ENCODE assay signal across 27 cellular contexts in the genomic region with DNA sequence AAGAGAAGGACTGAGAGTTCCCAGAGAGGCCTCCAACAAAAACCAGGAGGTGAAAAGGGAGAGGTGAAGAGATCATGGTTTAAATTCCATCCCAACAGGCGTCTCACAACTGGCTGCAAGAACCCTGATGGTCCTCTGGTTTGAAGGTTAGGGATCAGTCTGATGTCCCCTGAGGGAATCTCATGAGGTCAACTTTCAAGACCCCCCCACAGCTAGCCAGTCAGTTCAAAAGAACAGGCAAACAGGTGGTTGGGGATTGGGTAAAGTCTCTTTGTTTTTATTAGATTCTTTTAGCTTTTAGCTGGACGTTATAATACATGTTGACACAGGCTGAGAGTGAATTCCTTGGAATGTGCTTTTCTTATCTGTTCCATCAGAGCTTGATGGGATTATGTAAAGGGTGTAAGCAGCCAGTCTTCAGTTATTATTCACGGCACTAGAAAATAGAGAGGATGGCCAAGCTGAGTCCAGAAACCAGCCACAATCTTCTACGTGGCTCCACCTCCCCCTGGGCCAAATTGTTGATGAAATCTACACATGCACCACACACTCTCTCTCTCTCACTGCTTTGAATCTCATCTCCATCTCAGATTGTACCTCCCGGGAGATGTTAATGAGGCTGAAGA. TPM values are rescaled to one million over a fixed set of nuclear protein-coding genes. Genes with fewer than 3 reads are reported as not detected.
DNase-seq lines count a peak whose midpoint lies in the region; ATAC-seq and TF ChIP-seq lines count a peak whose summit lies in the region.
"Had no signal": no experiment of that assay in that cellular context is flagged by ENCODE, and none has a peak within 500 bp of the region (broad histone marks: within the 10 kb centered on the region; RNA-seq: fewer than 3 reads in every experiment).

No MANE protein-coding gene starts in this region.

- no peaks in the 10 kb centered on the region for H4K20me1 ChIP-seq in neural progenitor cell (ENCODE audit: low read depth)

- H3K9me3 ChIP-seq in A673 (ENCODE audit: low read depth, low read length, poor library complexity, severe bottlenecking), result no peaks in the 10 kb centered on the region
- no peaks in the 10 kb centered on the region for H3K9me3 ChIP-seq in neural progenitor cell (ENCODE audit: low read depth)
- H3K9me3 ChIP-seq: neutrophil, thoracic aorta had no signal

- H3K79me2 ChIP-seq in neural progenitor cell (ENCODE audit: low read depth), result no peaks in the 10 kb centered on the region

- TF ChIP-seq CTCF in A673 (conservative IDR thresholded peaks at IDR 0.05; ENCODE audit: low read depth, low read length) (no peak), neural progenitor cell (IDR thresholded peaks at IDR 0.05) (no peak)

- no peaks in the 10 kb centered on the region for H3K4me1 ChIP-seq in A673 (ENCODE audit: insufficient read depth, low read length, poor library complexity, severe bottlenecking)
- H3K4me1 ChIP-seq in neural progenitor cell, result peaks cover 9% of the 10 kb centered on the region

- CTCF ChIA-PET in A673 (lab: Charles Lee), result no interaction called here

- H3K36me3 ChIP-seq in A673 (ENCODE audit: insufficient read depth, low read length, poor library complexity, severe bottlenecking) (no peaks in the 10 kb centered on the region), neural progenitor cell (no peaks in the 10 kb centered on the region)
- H3K36me3 ChIP-seq: neutrophil, thoracic aorta had no signal

- H3K9ac ChIP-seq in neural progenitor cell, result no peak overlapping the region

- H3K9me3 Mint-ChIP-seq in neural progenitor cell, result peaks cover 3% of the 10 kb centered on the region
- no peaks in the 10 kb centered on the region for H3K9me3 Mint-ChIP-seq in stimulated activated naive B cell treated with anti-CD40 and anti-IgM and Interleukin-4, amounts not matched to agents 10 μg/mL and 1 μg/mL and 100 μg/mL, for 72 hours
- H3K9me3 Mint-ChIP-seq: CD8-positive, alpha-beta T cell; stimulated activated naive CD8-positive, alpha-beta T cell treated with anti-CD3 and anti-CD28 coated beads, Interleukin-15, Interleukin-2, amounts not matched to agents 100 ng/mL and 50 ng/mL, for 24 hours had no signal

- no peak overlapping the region for H3K4me3 Mint-ChIP-seq in neural progenitor cell
- H3K4me3 Mint-ChIP-seq in stimulated activated naive B cell treated with anti-CD40 and anti-IgM and Interleukin-4, amounts not matched to agents 10 μg/mL and 1 μg/mL and 100 μg/mL, for 72 hours, result no peak overlapping the region
- H3K4me3 Mint-ChIP-seq: activated CD4-positive, alpha-beta T cell treated with anti-CD3 and anti-CD28 coated beads for 36 hours; B cell; brain; CD8-positive, alpha-beta T cell; stimulated activated naive CD8-positive, alpha-beta T cell treated with anti-CD3 and anti-CD28 coated beads, Interleukin-15, Interleukin-2, amounts not matched to agents 100 ng/mL and 50 ng/mL, for 24 hours; T-helper 17 cell had no signal

- BruUV-seq in A673 (replicated peaks; lab: Mats Ljungman, UMichigan), result no TSS peak

- peaks cover 2% of the 10 kb centered on the region for H3K27me3 Mint-ChIP-seq in neural progenitor cell (ENCODE audit: insufficient read depth, low read depth)
- peaks cover 18 to 35% of the 10 kb centered on the region in 2 donors for H3K27me3 Mint-ChIP-seq in stimulated activated naive B cell treated with anti-CD40 and anti-IgM and Interleukin-4, amounts not matched to agents 10 μg/mL and 1 μg/mL and 100 μg/mL, for 72 hours
- H3K27me3 Mint-ChIP-seq: progenitor cell of endocrine pancreas; stimulated activated naive CD8-positive, alpha-beta T cell treated with anti-CD3 and anti-CD28 coated beads, Interleukin-15, Interleukin-2, amounts not matched to agents 100 ng/mL and 50 ng/mL, for 24 hours had no signal

- no peak for ATAC-seq in GM18498 (IDR thresholded peaks at IDR 0.05; ENCODE audit: unreplicated experiment)
- ATAC-seq in stimulated activated naive B cell treated with anti-CD40 and anti-IgM and Interleukin-4, amounts not matched to agents 10 μg/mL and 1 μg/mL and 100 μg/mL, for 72 hours (replicated peaks), result no peak
- ATAC-seq: activated CD4-positive, alpha-beta T cell treated with anti-CD3 and anti-CD28 coated beads for 36 hours; CD8-positive, alpha-beta T cell; T-helper 17 cell had no signal

- H3K4me3 ChIP-seq in A673 (ENCODE audit: low read depth, low read length, poor library complexity, severe bottlenecking) (no peak overlapping the region), neural progenitor cell (no peak overlapping the region)
- H3K4me3 ChIP-seq: SK-N-MC, thoracic aorta had no signal

- H3K27ac Mint-ChIP-seq in neural progenitor cell, result peak overlapping the region; percentile 29
- no peak overlapping the region for H3K27ac Mint-ChIP-seq in stimulated activated naive B cell treated with anti-CD40 and anti-IgM and Interleukin-4, amounts not matched to agents 10 μg/mL and 1 μg/mL and 100 μg/mL, for 72 hours
- H3K27ac Mint-ChIP-seq: activated CD4-positive, alpha-beta T cell treated with anti-CD3 and anti-CD28 coated beads for 36 hours; B cell; brain; CD8-positive, alpha-beta T cell; progenitor cell of endocrine pancreas; stimulated activated naive CD8-positive, alpha-beta T cell treated with anti-CD3 and anti-CD28 coated beads, Interleukin-15, Interleukin-2, amounts not matched to agents 100 ng/mL and 50 ng/mL, for 24 hours; T-helper 17 cell had no signal

- no peak overlapping the region for H3K4me2 ChIP-seq in neural progenitor cell

- intact Hi-C loops in A673 (cut with micrococcal nuclease; ENCODE audit: unreplicated experiment), result no loop called here

- POLR2A ChIA-PET in A673 (lab: Charles Lee; ENCODE audit: low non-redundant PET), result no interaction called here

- peak; percentile 3 for DNase-seq in A673 (ENCODE audit: low spot score)
- peak; percentile 22 for DNase-seq in NCI-H526 treated with DMSO at 0.1 percent for 48 hours (lab: John Stamatoyannopoulos, UW)
- DNase-seq in epithelial cell of prostate (ENCODE audit: low read depth, low spot score), result peak; percentile 37
- no peak for DNase-seq in neural progenitor cell (ENCODE audit: low spot score)
- no peak for DNase-seq in NCI-H2227 (lab: John Stamatoyannopoulos, UW; ENCODE audit: unreplicated experiment)
- no peak for DNase-seq in stimulated activated naive B cell treated with anti-CD40 and anti-IgM and Interleukin-4, amounts not matched to agents 10 μg/mL and 1 μg/mL and 100 μg/mL, for 72 hours
- DNase-seq in stimulated activated CD4-positive, alpha-beta T cell treated with anti-CD3 and anti-CD28 coated beads, Interleukin-1b, Interleukin-23, amount 100 ng/mL, for 48 hours, result no peak
- DNase-seq: activated CD4-positive, alpha-beta T cell treated with anti-CD3 and anti-CD28 coated beads for 36 hours; activated effector memory CD4-positive, alpha-beta T cell treated with anti-CD3 and anti-CD28 coated beads, Interleukin-2, amount 50 U/mL, for 16 hours; activated T-cell treated with anti-CD3 and anti-CD28 coated beads, Interleukin-2, amount 50 U/mL, for 1 hour; CD8-positive, alpha-beta T cell; head of caudate nucleus; NCI-H1105; NCI-H187 treated with DMSO at 0.1 percent for 48 hours; NCI-H226; T-helper 17 cell had no signal

- no peaks in the 10 kb centered on the region for H3K27me3 ChIP-seq in A673 (replicated peaks; ENCODE audit: insufficient read depth, low read depth, low read length, poor library complexity)
- no peaks in the 10 kb centered on the region for H3K27me3 ChIP-seq in neural progenitor cell

- no peak overlapping the region for H2AFZ ChIP-seq in neural progenitor cell (replicated peaks)

- H3K4me1 Mint-ChIP-seq in neural progenitor cell, result peaks cover 26% of the 10 kb centered on the region
- peaks cover 0 to 1% of the 10 kb centered on the region in 2 donors for H3K4me1 Mint-ChIP-seq in stimulated activated naive B cell treated with anti-CD40 and anti-IgM and Interleukin-4, amounts not matched to agents 10 μg/mL and 1 μg/mL and 100 μg/mL, for 72 hours
- H3K4me1 Mint-ChIP-seq: activated CD4-positive, alpha-beta T cell treated with anti-CD3 and anti-CD28 coated beads for 36 hours; B cell; T-helper 17 cell had no signal

- H3K27ac ChIP-seq in A673 (ENCODE audit: low read depth, low read length, poor library complexity, severe bottlenecking), result no peak overlapping the region
- H3K27ac ChIP-seq in epithelial cell of prostate, result no peak overlapping the region
- H3K27ac ChIP-seq in neural progenitor cell, result no peak overlapping the region
- H3K27ac ChIP-seq: neutrophil, SK-N-MC, thoracic aorta had no signal

- H3F3A ChIP-seq in neural progenitor cell (ENCODE audit: low read depth), result no peaks in the 10 kb centered on the region

- no peaks in the 10 kb centered on the region for H3K36me3 Mint-ChIP-seq in neural progenitor cell
- H3K36me3 Mint-ChIP-seq in stimulated activated naive B cell treated with anti-CD40 and anti-IgM and Interleukin-4, amounts not matched to agents 10 μg/mL and 1 μg/mL and 100 μg/mL, for 72 hours, result no peaks in the 10 kb centered on the region
- H3K36me3 Mint-ChIP-seq: brain; CD8-positive, alpha-beta T cell had no signal

RNA-seq across cellular contexts. Expression of gene ENPP6, which starts 20.8 kb away (rescaled TPM):
- total RNA-seq in A673 (2021), result not detected in 2 replicates
- total RNA-seq in neural progenitor cell (ENCODE audit: low replicate concordance), result not detected in 2 replicates
- total RNA-seq: B cell; CD8-positive, alpha-beta T cell; chondrocyte; lung microvascular endothelial cell; M059J; progenitor cell of endocrine pancreas; T-helper 17 cell had no signal

Comparison
In these comparisons a context has a peak if more than half of its experiments do, and no peak if none do; other contexts are left out.
1. DNase-seq: peak in A673 (single experiment), NCI-H526 treated with DMSO at 0.1 percent for 48 hours (single experiment) and epithelial cell of prostate (single experiment); none in neural progenitor cell (single experiment), NCI-H2227 (single experiment), stimulated activated naive B cell treated with anti-CD40 and anti-IgM and Interleukin-4, amounts not matched to agents 10 μg/mL and 1 μg/mL and 100 μg/mL, for 72 hours (single experiment) and stimulated activated CD4-positive, alpha-beta T cell treated with anti-CD3 and anti-CD28 coated beads, Interleukin-1b, Interleukin-23, amount 100 ng/mL, for 48 hours (single experiment).